Comparison of ENCODE assay signal across 24 cellular contexts in genomic region chr6:28491984-28492317, GRCh38. TPM values are rescaled to one million over a fixed set of nuclear protein-coding genes. Genes with fewer than 3 reads are reported as not detected.
"Had no signal": no experiment of that assay in that cellular context is flagged by ENCODE, and none has a peak within 500 bp of the region (broad histone marks: within the 10 kb centered on the region; RNA-seq: fewer than 3 reads in every experiment).

No MANE protein-coding gene starts in this region.

- H3K36me3 ChIP-seq: gastrocnemius medialis, heart right ventricle, neutrophil, pancreas, thyroid gland had no signal

- H3K9me3 Mint-ChIP-seq: activated CD4-positive, alpha-beta T cell treated with anti-CD3 and anti-CD28 coated beads, Interleukin-2, amount 10 ng/mL, durations not matched to agents 7 days and 5 days; activated naive CD4-positive, alpha-beta T cell treated with anti-CD3 and anti-CD28 coated beads for 36 hours; activated T-cell treated with anti-CD3 and anti-CD28 coated beads, Interleukin-2, amount 50 U/mL, for 24 hours; activated T-helper 2 cell treated with anti-CD3 and anti-CD28 coated beads, Interferon-gamma antibody, Interleukin-2, Interleukin-4, amounts not matched to agents 10 μg/mL and 5 μg/mL and 100 μg/mL, durations not matched to agents 14 hours and 24 hours and 36 hours; central memory CD8-positive, alpha-beta T cell; stimulated activated memory B cell treated with anti-CD40 and anti-IgM and Interleukin-4, amounts not matched to agents 10 μg/mL and 1 μg/mL and 100 μg/mL, for 72 hours had no signal

- H3K4me1 ChIP-seq: gastrocnemius medialis, pancreas, thyroid gland had no signal

- H3K4me3 Mint-ChIP-seq: activated CD4-positive, alpha-beta T cell treated with anti-CD3 and anti-CD28 coated beads, Interleukin-2, amount 10 ng/mL, durations not matched to agents 7 days and 5 days; activated CD8-positive, alpha-beta T cell treated with anti-CD3 and anti-CD28 coated beads, Interleukin-2, amount 10 ng/mL, durations not matched to agents 7 days and 5 days; activated naive CD4-positive, alpha-beta T cell treated with anti-CD3 and anti-CD28 coated beads for 36 hours; activated T-cell treated with anti-CD3 and anti-CD28 coated beads, Interleukin-2, amount 50 U/mL, for 24 hours; central memory CD8-positive, alpha-beta T cell; immature natural killer cell; stimulated activated memory B cell treated with anti-CD40 and anti-IgM and Interleukin-4, amounts not matched to agents 10 μg/mL and 1 μg/mL and 100 μg/mL, for 72 hours had no signal

- H3K36me3 Mint-ChIP-seq: immature natural killer cell; naive B cell; stimulated activated memory B cell treated with anti-CD40 and anti-IgM and Interleukin-4, amounts not matched to agents 10 μg/mL and 1 μg/mL and 100 μg/mL, for 72 hours had no signal

- H3K4me3 ChIP-seq: coronary artery, gastrocnemius medialis, heart right ventricle, mucosa of descending colon, pancreas, thyroid gland had no signal

- ATAC-seq: activated CD8-positive, alpha-beta T cell treated with anti-CD3 and anti-CD28 coated beads, Interleukin-2, amount 10 ng/mL, durations not matched to agents 7 days and 5 days; gastrocnemius medialis; heart right ventricle; left ventricle myocardium superior; mucosa of descending colon; pancreas; sciatic nerve; stimulated activated memory B cell treated with anti-CD40 and anti-IgM and Interleukin-4, amounts not matched to agents 10 μg/mL and 1 μg/mL and 100 μg/mL, for 72 hours had no signal

- H3K9me3 ChIP-seq: gastrocnemius medialis, heart right ventricle, mucosa of descending colon, neutrophil, pancreas, thyroid gland had no signal

- DNase-seq: activated CD4-positive, alpha-beta T cell treated with anti-CD3 and anti-CD28 coated beads, Interleukin-2, amount 10 ng/mL, durations not matched to agents 7 days and 5 days; activated CD8-positive, alpha-beta T cell treated with anti-CD3 and anti-CD28 coated beads, Interleukin-2, amount 10 ng/mL, durations not matched to agents 7 days and 5 days; activated naive CD4-positive, alpha-beta T cell treated with anti-CD3 and anti-CD28 coated beads for 36 hours; activated T-cell treated with anti-CD3 and anti-CD28 coated beads, Interleukin-2, amount 50 U/mL, for 24 hours; aorta; gastrocnemius medialis; heart right ventricle; immature natural killer cell; kidney glomerular epithelial cell; left ventricle myocardium superior; mucosa of descending colon; naive B cell; pancreas; stimulated activated CD4-positive, alpha-beta T cell treated with anti-CD3 and anti-CD28 coated beads, Interleukin-4, amount 100 ng/mL, for 4 hours; T1000; thyroid gland had no signal

- H3K27ac Mint-ChIP-seq: activated CD4-positive, alpha-beta T cell treated with anti-CD3 and anti-CD28 coated beads, Interleukin-2, amount 10 ng/mL, durations not matched to agents 7 days and 5 days; activated CD8-positive, alpha-beta T cell treated with anti-CD3 and anti-CD28 coated beads, Interleukin-2, amount 10 ng/mL, durations not matched to agents 7 days and 5 days; activated naive CD4-positive, alpha-beta T cell treated with anti-CD3 and anti-CD28 coated beads for 36 hours; activated T-cell treated with anti-CD3 and anti-CD28 coated beads, Interleukin-2, amount 50 U/mL, for 24 hours; activated T-helper 2 cell treated with anti-CD3 and anti-CD28 coated beads, Interferon-gamma antibody, Interleukin-2, Interleukin-4, amounts not matched to agents 10 μg/mL and 5 μg/mL and 100 μg/mL, durations not matched to agents 14 hours and 24 hours and 36 hours; immature natural killer cell; stimulated activated memory B cell treated with anti-CD40 and anti-IgM and Interleukin-4, amounts not matched to agents 10 μg/mL and 1 μg/mL and 100 μg/mL, for 72 hours had no signal

RNA-seq across cellular contexts. Expression of gene GPX6, which starts 23.6 kb away (rescaled TPM):
- total RNA-seq: activated CD4-positive, alpha-beta T cell treated with anti-CD3 and anti-CD28 coated beads, Interleukin-2, amount 10 ng/mL, durations not matched to agents 7 days and 5 days; activated CD8-positive, alpha-beta T cell treated with anti-CD3 and anti-CD28 coated beads, Interleukin-2, amount 10 ng/mL, durations not matched to agents 7 days and 5 days; activated naive CD4-positive, alpha-beta T cell treated with anti-CD3 and anti-CD28 coated beads for 36 hours; activated T-helper 2 cell treated with anti-CD3 and anti-CD28 coated beads, Interferon-gamma antibody, Interleukin-2, Interleukin-4, amounts not matched to agents 10 μg/mL and 5 μg/mL and 100 μg/mL, durations not matched to agents 14 hours and 24 hours and 36 hours; aorta; gastrocnemius medialis; heart right ventricle; left ventricle myocardium superior; mucosa of descending colon; pancreas; sciatic nerve; subcutaneous adipose tissue; thyroid gland; urinary bladder had no signal

RNA-seq across cellular contexts. Expression of gene GPX5, which starts 33.7 kb away (rescaled TPM):
- total RNA-seq: activated CD4-positive, alpha-beta T cell treated with anti-CD3 and anti-CD28 coated beads, Interleukin-2, amount 10 ng/mL, durations not matched to agents 7 days and 5 days; activated CD8-positive, alpha-beta T cell treated with anti-CD3 and anti-CD28 coated beads, Interleukin-2, amount 10 ng/mL, durations not matched to agents 7 days and 5 days; activated naive CD4-positive, alpha-beta T cell treated with anti-CD3 and anti-CD28 coated beads for 36 hours; activated T-helper 2 cell treated with anti-CD3 and anti-CD28 coated beads, Interferon-gamma antibody, Interleukin-2, Interleukin-4, amounts not matched to agents 10 μg/mL and 5 μg/mL and 100 μg/mL, durations not matched to agents 14 hours and 24 hours and 36 hours; aorta; gastrocnemius medialis; heart right ventricle; left ventricle myocardium superior; mucosa of descending colon; pancreas; sciatic nerve; subcutaneous adipose tissue; thyroid gland; urinary bladder had no signal
